ENCODE assay signal across 1 cellular context in the genomic region with DNA sequence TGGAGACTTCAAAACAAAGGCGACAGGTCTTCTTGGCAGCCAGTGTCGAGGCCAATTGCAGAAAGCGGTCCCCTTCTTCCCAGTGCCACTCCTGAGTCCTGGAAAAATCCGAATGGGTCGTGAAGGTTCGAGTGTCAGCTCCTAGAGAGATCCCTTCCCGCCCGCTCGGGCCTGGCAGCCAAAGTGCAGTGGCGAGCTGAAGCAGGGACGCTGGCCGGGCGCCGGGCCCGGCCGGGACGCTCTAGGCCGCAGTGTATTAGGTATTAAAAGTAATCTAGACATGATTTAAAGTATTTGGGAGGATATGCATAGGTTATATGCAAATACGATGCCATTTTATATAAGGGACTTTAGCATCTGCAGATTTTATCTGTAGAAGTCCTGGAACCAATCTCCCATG.
A peak's percentile ranks its signal among the peaks of the same experiment; 100 is the strongest.
DNase-seq lines count a peak whose midpoint lies in the region; TF ChIP-seq lines count a peak whose summit lies in the region.
"Not testable (repeated sequence)": the region's sequence is repeated elsewhere in the genome, so short reads cannot be mapped to it uniquely, and the experiment has no call there.

No MANE protein-coding gene starts in this region.

- H3K4me3 ChIP-seq in GM06990 (replicated peaks; ENCODE audit: low read depth, low read length): not testable (repeated sequence)

- H3K36me3 ChIP-seq in GM06990 (ENCODE audit: control insufficient read depth, insufficient read depth, low read length): not testable (repeated sequence)

- peak; percentile 3 for DNase-seq in GM06990 (ENCODE audit: extremely low read depth, insufficient read length)

- H3K27me3 ChIP-seq in GM06990 (replicated peaks; ENCODE audit: control insufficient read depth, insufficient read depth, low read length): not testable (repeated sequence)

- TF ChIP-seq CTCF in GM06990 (IDR thresholded peaks at IDR 0.05; ENCODE audit: insufficient read depth, low read length, poor library complexity, severe bottlenecking): not testable (repeated sequence)
